In genomic region chr6:88655586-88655985, GRCh38 we compare ENCODE assay signal across 29 cellular contexts.
"Had no signal": no experiment of that assay in that cellular context is flagged by ENCODE, and none has a peak within 500 bp of the region (broad histone marks: within the 10 kb centered on the region; RNA-seq: fewer than 3 reads in every experiment).

No MANE protein-coding gene starts in this region.

- DNase-seq: activated CD4-positive, alpha-beta memory T cell treated with anti-CD3 and anti-CD28 coated beads, Interleukin-2, amount 10 ng/mL, durations not matched to agents 7 days and 5 days; activated CD4-positive, alpha-beta T cell treated with anti-CD3 and anti-CD28 coated beads for 36 hours; activated CD4-positive, alpha-beta T cell treated with anti-CD3 and anti-CD28 coated beads, Interleukin-2, amount 10 ng/mL, durations not matched to agents 7 days and 5 days; activated CD4-positive, alpha-beta T cell treated with anti-CD3 and anti-CD28 coated beads, Interleukin-2, amount 50 U/mL, for 4 hours; activated CD4-positive, CD25-positive, alpha-beta regulatory T cell; activated CD4-positive, CD25-positive, alpha-beta regulatory T cell treated with anti-CD3 and anti-CD28 coated beads, Interleukin-2, amount 50 U/mL, for 72 hours; activated CD8-positive, alpha-beta memory T cell treated with anti-CD3 and anti-CD28 coated beads for 24 hours; activated effector memory CD4-positive, alpha-beta T cell treated with Interleukin-2 at 50 U/mL for 16 hours; activated gamma-delta T cell treated with Interleukin-2 at 50 U/mL for 16 hours; activated naive CD4-positive, alpha-beta T cell treated with anti-CD3 and anti-CD28 coated beads, Interleukin-2, amount 50 U/mL, for 16 hours; activated naive CD4-positive, alpha-beta T cell treated with Interleukin-2 at 50 U/mL for 16 hours; activated T-cell treated with anti-CD3 and anti-CD28 coated beads, Interleukin-2, amount 50 U/mL, for 48 hours; amniotic stem cell; anterior cingulate cortex; brain microvascular endothelial cell; cortex of kidney; dermis blood vessel endothelial cell; effector CD4-positive, alpha-beta T cell; effector memory CD8-positive, alpha-beta T cell; erythroblast; foreskin keratinocyte; gastrocnemius medialis; glutamatergic neuron; heart left ventricle; T-helper 2 cell had no signal

- H3K27me3 Mint-ChIP-seq: activated CD4-positive, alpha-beta memory T cell treated with anti-CD3 and anti-CD28 coated beads, Interleukin-2, amount 10 ng/mL, durations not matched to agents 7 days and 5 days; activated CD4-positive, alpha-beta T cell treated with anti-CD3 and anti-CD28 coated beads for 36 hours; activated CD4-positive, alpha-beta T cell treated with anti-CD3 and anti-CD28 coated beads, Interleukin-2, amount 10 ng/mL, durations not matched to agents 7 days and 5 days; activated naive CD8-positive, alpha-beta T cell; central memory CD8-positive, alpha-beta T cell; effector memory CD8-positive, alpha-beta T cell had no signal

- FAIRE-seq: astrocyte, bronchial epithelial cell had no signal

- ATAC-seq: activated CD4-positive, alpha-beta T cell treated with anti-CD3 and anti-CD28 coated beads for 36 hours; effector memory CD8-positive, alpha-beta T cell; foreskin keratinocyte; gastrocnemius medialis; heart left ventricle had no signal

- H3K4me1 Mint-ChIP-seq: activated CD4-positive, alpha-beta memory T cell treated with anti-CD3 and anti-CD28 coated beads, Interleukin-2, amount 10 ng/mL, durations not matched to agents 7 days and 5 days; activated CD4-positive, alpha-beta T cell treated with anti-CD3 and anti-CD28 coated beads, Interleukin-2, amount 10 ng/mL, durations not matched to agents 7 days and 5 days had no signal

- H3K4me3 Mint-ChIP-seq: activated CD4-positive, alpha-beta memory T cell treated with anti-CD3 and anti-CD28 coated beads, Interleukin-2, amount 10 ng/mL, durations not matched to agents 7 days and 5 days; activated CD4-positive, alpha-beta T cell treated with anti-CD3 and anti-CD28 coated beads for 36 hours; activated CD4-positive, alpha-beta T cell treated with anti-CD3 and anti-CD28 coated beads, Interleukin-2, amount 10 ng/mL, durations not matched to agents 7 days and 5 days; activated naive CD8-positive, alpha-beta T cell; central memory CD8-positive, alpha-beta T cell; effector memory CD8-positive, alpha-beta T cell had no signal

- H3K27ac Mint-ChIP-seq: activated CD4-positive, alpha-beta memory T cell treated with anti-CD3 and anti-CD28 coated beads, Interleukin-2, amount 10 ng/mL, durations not matched to agents 7 days and 5 days; activated CD4-positive, alpha-beta T cell treated with anti-CD3 and anti-CD28 coated beads for 36 hours; activated CD4-positive, alpha-beta T cell treated with anti-CD3 and anti-CD28 coated beads, Interleukin-2, amount 10 ng/mL, durations not matched to agents 7 days and 5 days; activated naive CD8-positive, alpha-beta T cell; effector memory CD8-positive, alpha-beta T cell had no signal
